8 cellular contexts compared by ENCODE assay signal in the genomic region with DNA sequence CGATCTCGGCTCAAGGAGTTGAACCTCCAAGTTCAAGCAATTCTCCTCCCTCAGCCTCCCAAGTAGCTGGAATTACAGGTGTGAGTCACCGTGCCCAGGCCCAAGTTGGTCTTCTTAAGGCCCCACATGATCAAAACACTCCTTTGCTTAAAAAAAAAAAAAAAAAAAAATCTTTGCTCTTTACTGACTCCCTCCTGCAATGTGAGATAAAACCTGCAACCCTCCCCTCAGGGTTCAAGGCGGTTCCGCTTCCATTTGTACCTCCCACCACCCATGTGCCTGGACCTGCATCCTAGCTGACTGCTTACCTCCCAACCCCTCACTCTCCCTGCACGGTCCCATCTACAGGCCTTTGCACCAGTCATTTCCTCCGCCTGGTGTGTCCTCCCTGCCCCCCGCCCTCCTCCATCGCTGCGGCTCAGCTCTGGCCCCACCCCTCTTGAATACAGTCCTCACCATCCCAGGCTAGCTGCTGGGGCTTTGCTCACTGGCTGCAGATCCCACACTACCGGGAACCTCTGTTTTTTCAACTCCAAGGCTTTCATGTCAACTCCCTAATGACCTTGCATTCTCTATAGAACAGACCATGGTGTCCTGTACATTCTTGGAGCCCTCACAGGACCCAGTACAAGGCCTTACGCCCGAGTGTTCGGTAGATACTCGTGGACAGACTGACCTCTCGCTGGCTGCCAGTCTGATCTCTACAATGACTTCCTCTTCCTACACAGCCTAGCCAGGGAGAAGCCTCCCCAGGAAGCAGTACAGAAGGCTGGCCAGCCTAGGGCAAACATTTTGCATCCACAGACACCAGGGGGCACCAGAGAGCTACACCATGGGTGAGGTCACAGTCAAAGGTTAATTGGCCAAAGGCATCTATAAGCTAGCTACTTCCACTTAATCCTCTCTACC. TPM values are rescaled to one million over a fixed set of nuclear protein-coding genes. Genes with fewer than 3 reads are reported as not detected.
A peak's percentile ranks its signal among the peaks of the same experiment; 100 is the strongest.
DNase-seq lines count a peak whose midpoint lies in the region; ATAC-seq, FAIRE-seq and TF ChIP-seq lines count a peak whose summit lies in the region.

No MANE protein-coding gene starts in this region.

- FAIRE-seq in kidney (lab: Jason Lieb, UNC): peak; percentile 37

- peaks cover 25% of the 10 kb centered on the region for H3K36me3 Mint-ChIP-seq in CD4-positive, CD25-positive, alpha-beta regulatory T cell
- H3K36me3 Mint-ChIP-seq in activated B cell treated with CpG ODN at 0.5 μM for 24 hours (ENCODE audit: low read depth): peaks cover 85% of the 10 kb centered on the region

- H3K4me3 Mint-ChIP-seq in CD4-positive, CD25-positive, alpha-beta regulatory T cell: peak overlapping the region in 1 of 4 donors; percentile 5
- no peak overlapping the region for H3K4me3 Mint-ChIP-seq in activated B cell treated with CpG ODN at 0.5 μM for 24 hours

- H3K9me3 Mint-ChIP-seq in CD4-positive, CD25-positive, alpha-beta regulatory T cell: no peaks in the 10 kb centered on the region
- no peaks in the 10 kb centered on the region for H3K9me3 Mint-ChIP-seq in activated B cell treated with CpG ODN at 0.5 μM for 24 hours

- intact Hi-C loops in activated B cell treated with CpG ODN at 0.5 μM for 24 hours (cut with micrococcal nuclease): loop anchor here (1.0 to 5.0 kb wide), 9 partner anchors 26 to 310 kb away; a partner anchor contains a TSS
- intact Hi-C loops in kidney (cut with DNase I): loop anchor here (5.0 kb wide), 1 partner anchor 99 kb away; no protein-coding TSS in a partner anchor

- peak; percentile 75 for TF ChIP-seq CTCF in activated B cell treated with CpG ODN at 0.5 μM for 24 hours (IDR thresholded peaks at IDR 0.05)
- TF ChIP-seq CTCF in cardiac fibroblast (IDR thresholded peaks at IDR 0.05; ENCODE audit: low read depth, low read length): peak; percentile 89
- peak; percentile 91 for TF ChIP-seq CTCF in kidney (IDR thresholded peaks at IDR 0.05; ENCODE audit: borderline replicate concordance, extremely low read depth, insufficient read depth)

- H3K27ac Mint-ChIP-seq in CD4-positive, CD25-positive, alpha-beta regulatory T cell: peak overlapping the region; percentile 38 to 86 (median 75)
- peak overlapping the region; percentile 70 for H3K27ac Mint-ChIP-seq in activated B cell treated with CpG ODN at 0.5 μM for 24 hours

- H3K4me3 ChIP-seq in CD4-positive, CD25-positive, alpha-beta regulatory T cell (ENCODE audit: low read depth, low read length): no peak overlapping the region
- no peak overlapping the region for H3K4me3 ChIP-seq in cardiac fibroblast (replicated peaks in 1 of 2; ENCODE audit: low read depth in 2 of 2, low read length in 2 of 2)
- H3K4me3 ChIP-seq in kidney (ENCODE audit: low read length in 2 of 2): no peak overlapping the region

- H3K4me1 ChIP-seq in CD4-positive, CD25-positive, alpha-beta regulatory T cell (ENCODE audit: control insufficient read depth, insufficient read depth, low read length, poor library complexity, severe bottlenecking): peaks cover 21% of the 10 kb centered on the region
- peaks cover 23 to 27% of the 10 kb centered on the region in 2 donors for H3K4me1 ChIP-seq in kidney (ENCODE audit: control insufficient read depth in 1 of 2, insufficient read depth in 1 of 2, low read depth in 1 of 2, low read length in 2 of 2)

- H3K9ac ChIP-seq in kidney (ENCODE audit: low read length in 2 of 2): peak overlapping the region in 1 of 2 donors; percentile 55

- CTCF ChIA-PET in activated B cell treated with CpG ODN at 0.5 μM for 24 hours (lab: Charles Lee): interaction anchor here (0.6 to 6.6 kb wide), 25 partner anchors 11 to 183 kb away, joined by 3 to 126 read pairs (median 8); a partner anchor contains a TSS

- POLR2A ChIA-PET in activated B cell treated with CpG ODN at 0.5 μM for 24 hours (lab: Charles Lee): interaction anchor here (0.6 to 3.3 kb wide), 15 partner anchors 12 to 164 kb away, joined by 3 to 25 read pairs (median 4); a partner anchor contains a TSS

- peaks cover 4 to 30% (median 22%) of the 10 kb centered on the region in 4 donors for H3K4me1 Mint-ChIP-seq in CD4-positive, CD25-positive, alpha-beta regulatory T cell
- peaks cover 12% of the 10 kb centered on the region for H3K4me1 Mint-ChIP-seq in activated B cell treated with CpG ODN at 0.5 μM for 24 hours

- no peaks in the 10 kb centered on the region for H3K27me3 ChIP-seq in CD4-positive, CD25-positive, alpha-beta regulatory T cell (ENCODE audit: control insufficient read depth, insufficient read depth, low read length)

- peak; percentile 78 to 84 (median 82) for DNase-seq in CD4-positive, CD25-positive, alpha-beta regulatory T cell
- DNase-seq in GOT3 (lab: John Stamatoyannopoulos, UW): peak; percentile 5
- DNase-seq in NCI-H2227 (lab: John Stamatoyannopoulos, UW; ENCODE audit: unreplicated experiment): peak; percentile 78
- peak; percentile 77 for DNase-seq in activated B cell treated with CpG ODN at 0.5 μM for 24 hours
- peak; percentile 86 to 87 for DNase-seq in cardiac fibroblast (ENCODE audit: low read depth in 2 of 2)
- peak; percentile 91 for DNase-seq in kidney
- DNase-seq in stimulated activated CD4-positive, alpha-beta T cell treated with anti-CD3 and anti-CD28 coated beads, Interleukin-15, amount 100 ng/mL, for 24 hours: peak; percentile 92

- no peaks in the 10 kb centered on the region for H3K27me3 Mint-ChIP-seq in CD4-positive, CD25-positive, alpha-beta regulatory T cell
- no peaks in the 10 kb centered on the region for H3K27me3 Mint-ChIP-seq in activated B cell treated with CpG ODN at 0.5 μM for 24 hours

- no peaks in the 10 kb centered on the region for H3K9me3 ChIP-seq in CD4-positive, CD25-positive, alpha-beta regulatory T cell (ENCODE audit: control insufficient read depth in 2 of 2, low read length in 2 of 2)
- H3K9me3 ChIP-seq in kidney (ENCODE audit: control insufficient read depth in 1 of 2, low read length in 2 of 2): no peaks in the 10 kb centered on the region

- H3K27ac ChIP-seq in CD4-positive, CD25-positive, alpha-beta regulatory T cell (ENCODE audit: insufficient read depth, low read length, poor library complexity, severe bottlenecking): peak overlapping the region; percentile 57
- H3K27ac ChIP-seq in kidney (ENCODE audit: low read depth in 2 of 2, low read length in 2 of 2): peak overlapping the region in 1 of 2 donors; percentile 70

- H3K36me3 ChIP-seq in CD4-positive, CD25-positive, alpha-beta regulatory T cell (ENCODE audit: control insufficient read depth, insufficient read depth, low read length): peaks cover 59% of the 10 kb centered on the region
- peaks cover 20 to 46% of the 10 kb centered on the region in 2 donors for H3K36me3 ChIP-seq in kidney (ENCODE audit: control insufficient read depth in 1 of 2, insufficient read depth in 2 of 2, low read length in 2 of 2)

- ATAC-seq in CD4-positive, CD25-positive, alpha-beta regulatory T cell (ENCODE audit: low read depth in 2 of 2): peak; percentile 84 to 88
- ATAC-seq in activated B cell treated with CpG ODN at 0.5 μM for 24 hours (ENCODE audit: low read depth) (peak; percentile 93), GM18868 (IDR thresholded peaks at IDR 0.05; ENCODE audit: unreplicated experiment) (no peak)

RNA-seq across cellular contexts. Expression of a gene that starts 14.2 kb away (rescaled TPM):
- 42.6 TPM for total RNA-seq in CD4-positive, CD25-positive, alpha-beta regulatory T cell
- polyA plus RNA-seq in CD4-positive, CD25-positive, alpha-beta regulatory T cell: 10 to 100 TPM; 45.2 to 54.1 (median 51.9) TPM
- 19.9 and 22.2 TPM in 2 replicates for total RNA-seq in activated B cell treated with CpG ODN at 0.5 μM for 24 hours
- total RNA-seq in kidney: 53.1 TPM
- 34.6 TPM for polyA plus RNA-seq in kidney (ENCODE audit: insufficient read depth, low read depth, low replicate concordance)

Comparison
In these comparisons a context has a peak if more than half of its experiments do, and no peak if none do; other contexts are left out.
1. DNase-seq: peak in every context shown above with its lines; median percentile 92 in stimulated activated CD4-positive, alpha-beta T cell treated with anti-CD3 and anti-CD28 coated beads, Interleukin-15, amount 100 ng/mL, for 24 hours; 91 in kidney; 86 in cardiac fibroblast; 82 in CD4-positive, CD25-positive, alpha-beta regulatory T cell; 78 in NCI-H2227; 77 in activated B cell treated with CpG ODN at 0.5 μM for 24 hours; 5 in GOT3.